18 cellular contexts compared by ENCODE assay signal in genomic region chr9:7226007-7226670, GRCh38.
"Had no signal": no experiment of that assay in that cellular context is flagged by ENCODE, and none has a peak within 500 bp of the region (broad histone marks: within the 10 kb centered on the region; RNA-seq: fewer than 3 reads in every experiment).

No MANE protein-coding gene starts in this region.

- H3K4me1 Mint-ChIP-seq: naive B cell; stimulated activated naive B cell treated with anti-CD40 and anti-IgM and Interleukin-4, amounts not matched to agents 10 μg/mL and 1 μg/mL and 100 μg/mL, for 72 hours had no signal

- ATAC-seq: heart left ventricle; left colon; left ventricle myocardium superior; psoas muscle; sciatic nerve; stimulated activated naive B cell treated with anti-CD40 and anti-IgM and Interleukin-4, amounts not matched to agents 10 μg/mL and 1 μg/mL and 100 μg/mL, for 72 hours had no signal

- DNase-seq: colonic mucosa; dermis blood vessel endothelial cell; erythroblast; heart left ventricle; hippocampal formation; left colon; left ventricle myocardium superior; mesendoderm; naive B cell; psoas muscle; spleen; stimulated activated CD4-positive, alpha-beta T cell treated with anti-CD3 and anti-CD28 coated beads, Interleukin-15, amount 100 ng/mL, for 24 hours; stimulated activated CD4-positive, alpha-beta T cell treated with anti-CD3 and anti-CD28 coated beads, Interleukin-1b, Interleukin-23, amount 100 ng/mL, for 48 hours; stimulated activated CD4-positive, alpha-beta T cell treated with anti-CD3 and anti-CD28 coated beads, Interleukin-4, amount 100 ng/mL, for 24 hours; stimulated activated naive B cell treated with anti-CD40 and anti-IgM and Interleukin-4, amounts not matched to agents 10 μg/mL and 1 μg/mL and 100 μg/mL, for 72 hours; trophoblast cell had no signal

- H3K36me3 Mint-ChIP-seq: naive B cell; stimulated activated naive B cell treated with anti-CD40 and anti-IgM and Interleukin-4, amounts not matched to agents 10 μg/mL and 1 μg/mL and 100 μg/mL, for 72 hours had no signal

- H3K4me3 ChIP-seq: colonic mucosa, heart left ventricle, psoas muscle, spleen had no signal

- H3K27ac ChIP-seq: colonic mucosa, heart left ventricle, neutrophil, psoas muscle, spleen had no signal

- H3K27me3 ChIP-seq: colonic mucosa had no signal

- H3K36me3 ChIP-seq: colonic mucosa, heart left ventricle, neutrophil, spleen had no signal

- H3K4me3 Mint-ChIP-seq: stimulated activated naive B cell treated with anti-CD40 and anti-IgM and Interleukin-4, amounts not matched to agents 10 μg/mL and 1 μg/mL and 100 μg/mL, for 72 hours had no signal

- H3K27ac Mint-ChIP-seq: naive B cell; stimulated activated naive B cell treated with anti-CD40 and anti-IgM and Interleukin-4, amounts not matched to agents 10 μg/mL and 1 μg/mL and 100 μg/mL, for 72 hours had no signal

- H3K9me3 ChIP-seq: colonic mucosa, neutrophil, psoas muscle had no signal

- H3K4me1 ChIP-seq: colonic mucosa, heart left ventricle, psoas muscle, spleen had no signal
